8 cellular contexts compared by ENCODE assay signal in genomic region chrX:47380268-47380667, GRCh38. TPM values are rescaled to one million over a fixed set of nuclear protein-coding genes. Genes with fewer than 3 reads are reported as not detected.
A peak's percentile ranks its signal among the peaks of the same experiment; 100 is the strongest.
DNase-seq lines count a peak whose midpoint lies in the region; ATAC-seq and TF ChIP-seq lines count a peak whose summit lies in the region.

No MANE protein-coding gene starts in this region.

- peak; percentile 97 for DNase-seq in Jurkat, Clone E6-1 (ENCODE audit: low read depth, low spot score)
- peak; percentile 45 for DNase-seq in activated CD8-positive, alpha-beta memory T cell treated with anti-CD3 and anti-CD28 coated beads, Interleukin-2, amount 50 U/mL, for 1 hour (ENCODE audit: extremely low read depth)
- DNase-seq in fibroblast of villous mesenchyme (ENCODE audit: low read depth) (peak; percentile 53), NCI-H2107 (lab: John Stamatoyannopoulos, UW) (no peak), DMS114 treated with DMSO at 0.1 percent for 48 hours (lab: John Stamatoyannopoulos, UW; ENCODE audit: unreplicated experiment) (no peak)
- DNase-seq in stimulated activated CD8-positive, alpha-beta memory T cell treated with anti-CD3 and anti-CD28 coated beads, Interleukin-2, amount 100 ng/mL, for 48 hours (ENCODE audit: low read depth in 2 of 2), result peak; percentile 22 to 33

- TF ChIP-seq CTCF in fibroblast of villous mesenchyme (IDR thresholded peaks at IDR 0.05; ENCODE audit: insufficient read depth, low read depth, low read length), result no peak

- H3K4me3 ChIP-seq in Jurkat, Clone E6-1 (ENCODE audit: low read length), result peak overlapping the region; percentile 23
- H3K4me3 ChIP-seq in fibroblast of villous mesenchyme (ENCODE audit: low read depth, low read length), result peak overlapping the region; percentile 27

- ATAC-seq in GM21529 (IDR thresholded peaks at IDR 0.05; ENCODE audit: unreplicated experiment) (no peak), GM21786 (IDR thresholded peaks at IDR 0.05; ENCODE audit: unreplicated experiment) (no peak)

RNA-seq across cellular contexts. Expression of gene ZNF157, which starts 9.9 kb away (rescaled TPM):
- polyA plus RNA-seq in Jurkat, Clone E6-1 (2012; ENCODE audit: insufficient read depth, insufficient read length), result 0.50 TPM
- total RNA-seq in fibroblast of villous mesenchyme, result under 0.01 TPM in 2 replicates

Comparison
In these comparisons a context has a peak if more than half of its experiments do, and no peak if none do; other contexts are left out.
1. DNase-seq: peak in Jurkat, Clone E6-1 (single experiment), activated CD8-positive, alpha-beta memory T cell treated with anti-CD3 and anti-CD28 coated beads, Interleukin-2, amount 50 U/mL, for 1 hour (single experiment), fibroblast of villous mesenchyme (single experiment) and stimulated activated CD8-positive, alpha-beta memory T cell treated with anti-CD3 and anti-CD28 coated beads, Interleukin-2, amount 100 ng/mL, for 48 hours (2 of 2); none in NCI-H2107 (single experiment) and DMS114 treated with DMSO at 0.1 percent for 48 hours (single experiment).